Comparison of ENCODE assay signal across 8 cellular contexts in genomic region chr2:241507430-241508239, GRCh38. TPM values are rescaled to one million over a fixed set of nuclear protein-coding genes. Genes with fewer than 3 reads are reported as not detected.
DNase-seq lines count a peak whose midpoint lies in the region; ATAC-seq, FAIRE-seq and TF ChIP-seq lines count a peak whose summit lies in the region.

No MANE protein-coding gene starts in this region.

- DNase-seq in D721Med (ENCODE audit: insufficient read length, low spot score) (peak; percentile 75), GM20000 (ENCODE audit: low spot score) (peak; percentile 56), HT-29 (ENCODE audit: low spot score) (peak; percentile 53), WTC11 (ENCODE audit: low spot score) (peak; percentile 60), memory B cell (ENCODE audit: low spot score in 2 of 2) (peak; percentile 12 to 46), foreskin melanocyte (no peak)
- DNase-seq in stimulated activated naive CD8-positive, alpha-beta T cell treated with anti-CD3 and anti-CD28 coated beads, Interleukin-15, Interleukin-2, amounts not matched to agents 100 U/mL and 50 U/mL, for 24 hours, result peak; percentile 51

- H3K4me3 ChIP-seq in duodenal mucosa (ENCODE audit: low read depth in 1 of 2, low read length in 2 of 2), result peak overlapping the region; percentile 72 to 80

- no peaks in the 10 kb centered on the region for H3K9me3 ChIP-seq in duodenal mucosa (ENCODE audit: control insufficient read depth in 1 of 2, low read length in 2 of 2)

- FAIRE-seq in D721Med (lab: Jason Lieb, UNC), result no peak

- peaks cover 0 to 8% of the 10 kb centered on the region in 2 donors for H3K36me3 ChIP-seq in duodenal mucosa (ENCODE audit: control insufficient read depth in 1 of 2, insufficient read depth in 2 of 2, low read length in 2 of 2)

- H3K27ac ChIP-seq in duodenal mucosa (ENCODE audit: low read depth, low read length), result no peak overlapping the region

- peaks cover 19 to 29% of the 10 kb centered on the region in 2 donors for H3K4me1 ChIP-seq in duodenal mucosa (ENCODE audit: control insufficient read depth in 1 of 2, insufficient read depth in 2 of 2, low read length in 2 of 2)

- H3K27ac Mint-ChIP-seq in WTC11, result no peak overlapping the region; the same call in 1 of the 2 replicates
- H3K27ac Mint-ChIP-seq in memory B cell, result no peak overlapping the region

- no peaks in the 10 kb centered on the region for H3K36me3 Mint-ChIP-seq in WTC11
- H3K36me3 Mint-ChIP-seq in memory B cell, result no peaks in the 10 kb centered on the region

- H3K4me1 Mint-ChIP-seq in WTC11 (peaks cover 17% of the 10 kb centered on the region), memory B cell (peaks cover 14% of the 10 kb centered on the region)

- peak overlapping the region; percentile 64 to 65 for H3K9ac ChIP-seq in duodenal mucosa (ENCODE audit: low read depth in 1 of 2, low read length in 2 of 2)

- CTCF ChIA-PET in WTC11 (lab: Charles Lee), result interaction anchor here (0.6 to 1.6 kb wide), 3 partner anchors 10 to 139 kb away, joined by 3 to 6 read pairs (median 4); no protein-coding TSS in a partner anchor

- POLR2A ChIA-PET in WTC11 (lab: Charles Lee), result no interaction called here

- TF ChIP-seq CTCF in D721Med (IDR thresholded peaks at IDR 0.05; ENCODE audit: insufficient read depth, missing control alignments), result no peak
- no peak for TF ChIP-seq CTCF in GM20000 (IDR thresholded peaks at IDR 0.05; ENCODE audit: extremely low read depth, missing control alignments)
- TF ChIP-seq CTCF in WTC11 (IDR thresholded peaks at IDR 0.05), result no peak

- peak overlapping the region; percentile 78 for H3K4me3 Mint-ChIP-seq in WTC11
- peak overlapping the region; percentile 84 for H3K4me3 Mint-ChIP-seq in memory B cell

- H3K27me3 ChIP-seq in duodenal mucosa (ENCODE audit: control insufficient read depth in 1 of 2, insufficient read depth in 2 of 2, low read length in 2 of 2), result no peaks in the 10 kb centered on the region

- H3K27me3 Mint-ChIP-seq in WTC11 (ENCODE audit: low read depth) (peaks cover 15% of the 10 kb centered on the region), memory B cell (no peaks in the 10 kb centered on the region)

- ATAC-seq in WTC11 (peak; percentile 11), memory B cell (ENCODE audit: low read depth) (peak; percentile 5)
- peak; percentile 13 for ATAC-seq in stimulated activated naive CD8-positive, alpha-beta T cell treated with anti-CD3 and anti-CD28 coated beads, Interleukin-15, Interleukin-2, amounts not matched to agents 100 U/mL and 50 U/mL, for 24 hours

- H3K9me3 Mint-ChIP-seq in WTC11, result no peaks in the 10 kb centered on the region
- no peaks in the 10 kb centered on the region for H3K9me3 Mint-ChIP-seq in memory B cell

TF ChIP-seq in WTC11, 78 proteins besides CTCF, POLR2A, EP300 and RAD21 (continues in another document):
- TF ChIP-seq, protein P1, sequence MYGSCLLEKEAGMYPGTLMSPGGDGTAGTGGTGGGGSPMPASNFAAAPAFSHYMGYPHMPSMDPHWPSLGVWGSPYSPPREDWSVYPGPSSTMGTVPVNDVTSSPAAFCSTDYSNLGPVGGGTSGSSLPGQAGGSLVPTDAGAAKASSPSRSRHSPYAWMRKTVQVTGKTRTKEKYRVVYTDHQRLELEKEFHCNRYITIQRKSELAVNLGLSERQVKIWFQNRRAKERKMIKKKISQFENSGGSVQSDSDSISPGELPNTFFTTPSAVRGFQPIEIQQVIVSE (CRISPR knock-in tag; IDR thresholded peaks at IDR 0.05; ENCODE audit: borderline replicate concordance), result no peak
- TF ChIP-seq NR2C2 (CRISPR knock-in tag; IDR thresholded peaks at IDR 0.05) (no peak), ATF3 (CRISPR knock-in tag; conservative IDR thresholded peaks at IDR 0.05) (no peak), NFATC4 (CRISPR knock-in tag; IDR thresholded peaks at IDR 0.05) (no peak), GRHL2 (CRISPR knock-in tag; IDR thresholded peaks at IDR 0.05; ENCODE audit: insufficient replicate concordance, severe bottlenecking) (no peak), NFE2L1 (CRISPR knock-in tag; IDR thresholded peaks at IDR 0.05) (no peak), RELA (CRISPR knock-in tag; IDR thresholded peaks at IDR 0.05; ENCODE audit: borderline replicate concordance) (no peak), ZNF396 (CRISPR knock-in tag; IDR thresholded peaks at IDR 0.05; ENCODE audit: borderline replicate concordance) (no peak), ZNF121 (CRISPR knock-in tag; IDR thresholded peaks at IDR 0.05) (no peak), TEAD4 (CRISPR knock-in tag; IDR thresholded peaks at IDR 0.05) (no peak), ZMAT4 (CRISPR knock-in tag; IDR thresholded peaks at IDR 0.05) (no peak), ZNF423 (CRISPR knock-in tag; IDR thresholded peaks at IDR 0.05) (peak; percentile 92), GTF2I (CRISPR knock-in tag; conservative IDR thresholded peaks at IDR 0.05) (no peak), ATF1 (CRISPR knock-in tag; IDR thresholded peaks at IDR 0.05) (peak; percentile 40; the same call in 1 of the 2 replicates), IRF2 (CRISPR knock-in tag; IDR thresholded peaks at IDR 0.05; ENCODE audit: borderline replicate concordance, low read depth) (no peak), TCF7 (CRISPR knock-in tag; IDR thresholded peaks at IDR 0.05; ENCODE audit: low read depth) (no peak), RORB (CRISPR knock-in tag; IDR thresholded peaks at IDR 0.05) (no peak)
- TF ChIP-seq, protein P2, sequence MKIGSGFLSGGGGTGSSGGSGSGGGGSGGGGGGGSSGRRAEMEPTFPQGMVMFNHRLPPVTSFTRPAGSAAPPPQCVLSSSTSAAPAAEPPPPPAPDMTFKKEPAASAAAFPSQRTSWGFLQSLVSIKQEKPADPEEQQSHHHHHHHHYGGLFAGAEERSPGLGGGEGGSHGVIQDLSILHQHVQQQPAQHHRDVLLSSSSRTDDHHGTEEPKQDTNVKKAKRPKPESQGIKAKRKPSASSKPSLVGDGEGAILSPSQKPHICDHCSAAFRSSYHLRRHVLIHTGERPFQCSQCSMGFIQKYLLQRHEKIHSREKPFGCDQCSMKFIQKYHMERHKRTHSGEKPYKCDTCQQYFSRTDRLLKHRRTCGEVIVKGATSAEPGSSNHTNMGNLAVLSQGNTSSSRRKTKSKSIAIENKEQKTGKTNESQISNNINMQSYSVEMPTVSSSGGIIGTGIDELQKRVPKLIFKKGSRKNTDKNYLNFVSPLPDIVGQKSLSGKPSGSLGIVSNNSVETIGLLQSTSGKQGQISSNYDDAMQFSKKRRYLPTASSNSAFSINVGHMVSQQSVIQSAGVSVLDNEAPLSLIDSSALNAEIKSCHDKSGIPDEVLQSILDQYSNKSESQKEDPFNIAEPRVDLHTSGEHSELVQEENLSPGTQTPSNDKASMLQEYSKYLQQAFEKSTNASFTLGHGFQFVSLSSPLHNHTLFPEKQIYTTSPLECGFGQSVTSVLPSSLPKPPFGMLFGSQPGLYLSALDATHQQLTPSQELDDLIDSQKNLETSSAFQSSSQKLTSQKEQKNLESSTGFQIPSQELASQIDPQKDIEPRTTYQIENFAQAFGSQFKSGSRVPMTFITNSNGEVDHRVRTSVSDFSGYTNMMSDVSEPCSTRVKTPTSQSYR (CRISPR knock-in tag; IDR thresholded peaks at IDR 0.05), result no peak
- TF ChIP-seq, protein P3, sequence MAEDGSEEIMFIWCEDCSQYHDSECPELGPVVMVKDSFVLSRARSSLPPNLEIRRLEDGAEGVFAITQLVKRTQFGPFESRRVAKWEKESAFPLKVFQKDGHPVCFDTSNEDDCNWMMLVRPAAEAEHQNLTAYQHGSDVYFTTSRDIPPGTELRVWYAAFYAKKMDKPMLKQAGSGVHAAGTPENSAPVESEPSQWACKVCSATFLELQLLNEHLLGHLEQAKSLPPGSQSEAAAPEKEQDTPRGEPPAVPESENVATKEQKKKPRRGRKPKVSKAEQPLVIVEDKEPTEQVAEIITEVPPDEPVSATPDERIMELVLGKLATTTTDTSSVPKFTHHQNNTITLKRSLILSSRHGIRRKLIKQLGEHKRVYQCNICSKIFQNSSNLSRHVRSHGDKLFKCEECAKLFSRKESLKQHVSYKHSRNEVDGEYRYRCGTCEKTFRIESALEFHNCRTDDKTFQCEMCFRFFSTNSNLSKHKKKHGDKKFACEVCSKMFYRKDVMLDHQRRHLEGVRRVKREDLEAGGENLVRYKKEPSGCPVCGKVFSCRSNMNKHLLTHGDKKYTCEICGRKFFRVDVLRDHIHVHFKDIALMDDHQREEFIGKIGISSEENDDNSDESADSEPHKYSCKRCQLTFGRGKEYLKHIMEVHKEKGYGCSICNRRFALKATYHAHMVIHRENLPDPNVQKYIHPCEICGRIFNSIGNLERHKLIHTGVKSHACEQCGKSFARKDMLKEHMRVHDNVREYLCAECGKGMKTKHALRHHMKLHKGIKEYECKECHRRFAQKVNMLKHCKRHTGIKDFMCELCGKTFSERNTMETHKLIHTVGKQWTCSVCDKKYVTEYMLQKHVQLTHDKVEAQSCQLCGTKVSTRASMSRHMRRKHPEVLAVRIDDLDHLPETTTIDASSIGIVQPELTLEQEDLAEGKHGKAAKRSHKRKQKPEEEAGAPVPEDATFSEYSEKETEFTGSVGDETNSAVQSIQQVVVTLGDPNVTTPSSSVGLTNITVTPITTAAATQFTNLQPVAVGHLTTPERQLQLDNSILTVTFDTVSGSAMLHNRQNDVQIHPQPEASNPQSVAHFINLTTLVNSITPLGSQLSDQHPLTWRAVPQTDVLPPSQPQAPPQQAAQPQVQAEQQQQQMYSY (CRISPR knock-in tag; IDR thresholded peaks at IDR 0.05), result no peak
- TF ChIP-seq, protein P4, sequence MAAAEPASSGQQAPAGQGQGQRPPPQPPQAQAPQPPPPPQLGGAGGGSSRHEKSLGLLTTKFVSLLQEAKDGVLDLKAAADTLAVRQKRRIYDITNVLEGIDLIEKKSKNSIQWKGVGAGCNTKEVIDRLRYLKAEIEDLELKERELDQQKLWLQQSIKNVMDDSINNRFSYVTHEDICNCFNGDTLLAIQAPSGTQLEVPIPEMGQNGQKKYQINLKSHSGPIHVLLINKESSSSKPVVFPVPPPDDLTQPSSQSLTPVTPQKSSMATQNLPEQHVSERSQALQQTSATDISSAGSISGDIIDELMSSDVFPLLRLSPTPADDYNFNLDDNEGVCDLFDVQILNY (CRISPR knock-in tag; IDR thresholded peaks at IDR 0.05), result peak; percentile 30; the same call in 1 of the 2 replicates

RNA-seq across cellular contexts. Expression of gene STK25, which starts 0.7 kb away (rescaled TPM):
- 291 and 314 TPM in 2 replicates for total RNA-seq in HT-29 (2014; rRNA removed; shearing (Covaris generic))
- total RNA-seq in WTC11 (2021), result 214 to 232 TPM (median 222 TPM) in 3 replicates

RNA-seq across cellular contexts. Expression of gene BOK, which starts 50.9 kb away (rescaled TPM):
- total RNA-seq in HT-29 (2014; rRNA removed; shearing (Covaris generic)), result 50.4 and 54.8 TPM in 2 replicates
- 35.1 to 39.4 TPM (median 37.4 TPM) in 3 replicates for total RNA-seq in WTC11 (2021)
